In genomic region chr11:117519170-117519569, GRCh38 we compare ENCODE assay signal across 21 cellular contexts.
DNase-seq lines count a peak whose midpoint lies in the region; ATAC-seq, FAIRE-seq and TF ChIP-seq lines count a peak whose summit lies in the region.
"Had no signal": no experiment of that assay in that cellular context is flagged by ENCODE, and none has a peak within 500 bp of the region (broad histone marks: within the 10 kb centered on the region; RNA-seq: fewer than 3 reads in every experiment).

No MANE protein-coding gene starts in this region.

- H3K27ac ChIP-seq in hepatocyte (peak overlapping the region; percentile 94), pancreas (peak overlapping the region in 1 of 4 donors; percentile 12)
- H3K27ac ChIP-seq: coronary artery, suprapubic skin had no signal

- H3K4me2 ChIP-seq in hepatocyte: peak overlapping the region; percentile 14
- H3K4me2 ChIP-seq: smooth muscle cell had no signal

- no peak overlapping the region for H3K4me3 Mint-ChIP-seq in stimulated activated naive CD8-positive, alpha-beta T cell treated with anti-CD3 and anti-CD28 coated beads, Interleukin-15, amount 100 ng/mL, for 72 hours
- H3K4me3 Mint-ChIP-seq: activated naive CD4-positive, alpha-beta T cell treated with anti-CD3 and anti-CD28 coated beads, Interleukin-2, amount 50 U/mL, for 24 hours; activated T-cell treated with anti-CD3 and anti-CD28 coated beads, Interleukin-2, amount 50 U/mL, for 4 hours had no signal

- H3K27me3 ChIP-seq in hepatocyte: no peaks in the 10 kb centered on the region
- no peaks in the 10 kb centered on the region for H3K27me3 ChIP-seq in pancreas
- H3K27me3 ChIP-seq: MG63, suprapubic skin had no signal

- intact Hi-C loops in pancreas (cut with DNase I): no loop called here

- no peaks in the 10 kb centered on the region for H3K4me1 Mint-ChIP-seq in stimulated activated naive CD8-positive, alpha-beta T cell treated with anti-CD3 and anti-CD28 coated beads, Interleukin-15, amount 100 ng/mL, for 72 hours
- H3K4me1 Mint-ChIP-seq: activated naive CD4-positive, alpha-beta T cell treated with anti-CD3 and anti-CD28 coated beads, Interleukin-2, amount 50 U/mL, for 24 hours had no signal

- no peaks in the 10 kb centered on the region for H3K9me3 Mint-ChIP-seq in stimulated activated naive CD8-positive, alpha-beta T cell treated with anti-CD3 and anti-CD28 coated beads, Interleukin-15, amount 100 ng/mL, for 72 hours
- H3K9me3 Mint-ChIP-seq: activated naive CD4-positive, alpha-beta T cell treated with anti-CD3 and anti-CD28 coated beads, Interleukin-2, amount 50 U/mL, for 24 hours; activated T-cell treated with anti-CD3 and anti-CD28 coated beads, Interleukin-2, amount 50 U/mL, for 4 hours had no signal

- peak; percentile 58 for DNase-seq in DMS53 (lab: John Stamatoyannopoulos, UW)
- peak; percentile 22 for DNase-seq in NCI-H524 treated with DMSO at 0.1 percent for 48 hours (lab: John Stamatoyannopoulos, UW)
- DNase-seq in hepatocyte (ENCODE audit: low spot score): peak; percentile 78
- DNase-seq in pancreas: peak in 2 of 6 donors; percentile 12 to 35
- DNase-seq in GM20000 (ENCODE audit: low spot score): no peak
- DNase-seq in T1000 (lab: John Stamatoyannopoulos, UW): no peak
- DNase-seq in stimulated activated naive CD8-positive, alpha-beta T cell treated with anti-CD3 and anti-CD28 coated beads, Interleukin-15, amount 100 ng/mL, for 72 hours: no peak
- DNase-seq: activated CD4-positive, alpha-beta T cell treated with anti-CD3 and anti-CD28 coated beads, Interleukin-2, amount 50 U/mL, for 48 hours; activated T-cell treated with anti-CD3 and anti-CD28 coated beads, Interleukin-2, amount 50 U/mL, for 4 hours; hippocampal formation; MG63; NCI-H1694; NCI-H226; occipital lobe; stimulated activated CD4-positive, alpha-beta T cell treated with anti-CD3 and anti-CD28 coated beads, Interleukin-4, amount 100 ng/mL, for 24 hours had no signal

- H3K9me3 ChIP-seq in hepatocyte (ENCODE audit: low read depth) (no peaks in the 10 kb centered on the region), pancreas (no peaks in the 10 kb centered on the region)
- H3K9me3 ChIP-seq: MG63, suprapubic skin had no signal

- H3K9me2 ChIP-seq in hepatocyte (replicated peaks; ENCODE audit: insufficient read depth): no peaks in the 10 kb centered on the region

- H3K36me3 ChIP-seq in hepatocyte (replicated peaks; ENCODE audit: insufficient read depth, low read depth): no peaks in the 10 kb centered on the region
- no peaks in the 10 kb centered on the region for H3K36me3 ChIP-seq in pancreas
- H3K36me3 ChIP-seq: MG63, suprapubic skin had no signal

- H3K27ac Mint-ChIP-seq in stimulated activated naive CD8-positive, alpha-beta T cell treated with anti-CD3 and anti-CD28 coated beads, Interleukin-15, amount 100 ng/mL, for 72 hours: no peak overlapping the region
- H3K27ac Mint-ChIP-seq: activated naive CD4-positive, alpha-beta T cell treated with anti-CD3 and anti-CD28 coated beads, Interleukin-2, amount 50 U/mL, for 24 hours had no signal

- no peak overlapping the region for H3K4me3 ChIP-seq in hepatocyte
- no peak overlapping the region for H3K4me3 ChIP-seq in pancreas
- H3K4me3 ChIP-seq: coronary artery, MG63, smooth muscle cell, suprapubic skin had no signal

- no peaks in the 10 kb centered on the region for H3K27me3 Mint-ChIP-seq in stimulated activated naive CD8-positive, alpha-beta T cell treated with anti-CD3 and anti-CD28 coated beads, Interleukin-15, amount 100 ng/mL, for 72 hours
- H3K27me3 Mint-ChIP-seq: activated naive CD4-positive, alpha-beta T cell treated with anti-CD3 and anti-CD28 coated beads, Interleukin-2, amount 50 U/mL, for 24 hours had no signal

- FAIRE-seq in pancreas (lab: Jason Lieb, UNC): no peak

- no peaks in the 10 kb centered on the region for H4K20me1 ChIP-seq in hepatocyte (ENCODE audit: insufficient read depth, poor library complexity, severe bottlenecking)

- 24% methylated on average over 9 of the region's 9 CpGs for WGBS in hepatocyte (ENCODE audit: low lambda C conversion rate, missing lambda C conversion rate)
- WGBS in pancreas, 2 donors: 34 to 44% methylated on average over 9 of the region's 9 CpGs

- H3K4me1 ChIP-seq in hepatocyte (ENCODE audit: insufficient read depth): peaks cover 15% of the 10 kb centered on the region
- no peaks in the 10 kb centered on the region for H3K4me1 ChIP-seq in pancreas
- H3K4me1 ChIP-seq: suprapubic skin had no signal

- peak; percentile 44 to 73 (median 58) for ATAC-seq in pancreas
- ATAC-seq in HG02840 (IDR thresholded peaks at IDR 0.05; ENCODE audit: low FRiP score, unreplicated experiment): no peak
- no peak for ATAC-seq in stimulated activated naive CD8-positive, alpha-beta T cell treated with anti-CD3 and anti-CD28 coated beads, Interleukin-15, amount 100 ng/mL, for 72 hours
- ATAC-seq: activated T-cell treated with anti-CD3 and anti-CD28 coated beads, Interleukin-2, amount 50 U/mL, for 4 hours; left lobe of liver had no signal

- H2AFZ ChIP-seq in hepatocyte: no peak overlapping the region

- no peaks in the 10 kb centered on the region for H3K79me2 ChIP-seq in hepatocyte

- TF ChIP-seq CTCF in hepatocyte (IDR thresholded peaks at IDR 0.05; ENCODE audit: poor library complexity): peak; percentile 30
- TF ChIP-seq CTCF in pancreas (IDR thresholded peaks at IDR 0.05): no peak
- no peak for TF ChIP-seq CTCF in GM20000 (IDR thresholded peaks at IDR 0.05; ENCODE audit: extremely low read depth, missing control alignments)

Comparison
In these comparisons a context has a peak if more than half of its experiments do, and no peak if none do; other contexts are left out.
1. DNase-seq: peak in DMS53 (single experiment), NCI-H524 treated with DMSO at 0.1 percent for 48 hours (single experiment) and hepatocyte (single experiment); none in GM20000 (single experiment), T1000 (single experiment) and stimulated activated naive CD8-positive, alpha-beta T cell treated with anti-CD3 and anti-CD28 coated beads, Interleukin-15, amount 100 ng/mL, for 72 hours (0 of 2).
2. ATAC-seq: peak in pancreas (4 of 4); none in HG02840 (single experiment) and stimulated activated naive CD8-positive, alpha-beta T cell treated with anti-CD3 and anti-CD28 coated beads, Interleukin-15, amount 100 ng/mL, for 72 hours (single experiment).